8 cellular contexts compared by ENCODE assay signal in genomic region chr5:75510836-75511434, GRCh38. TPM values are rescaled to one million over a fixed set of nuclear protein-coding genes. Genes with fewer than 3 reads are reported as not detected.
A peak's percentile ranks its signal among the peaks of the same experiment; 100 is the strongest.
DNase-seq lines count a peak whose midpoint lies in the region; ATAC-seq and TF ChIP-seq lines count a peak whose summit lies in the region.

No MANE protein-coding gene starts in this region.

- H3K9me3 Mint-ChIP-seq in activated B cell treated with CpG ODN at 0.5 μM for 24 hours: no peaks in the 10 kb centered on the region

- ATAC-seq in GM21360 (IDR thresholded peaks at IDR 0.05; ENCODE audit: unreplicated experiment): peak; percentile 27
- ATAC-seq in activated B cell treated with CpG ODN at 0.5 μM for 24 hours (ENCODE audit: low read depth): peak; percentile 23
- peak; percentile 31 for ATAC-seq in lung (ENCODE audit: insufficient read depth, low FRiP score)

- TF ChIP-seq CTCF in C4-2B (conservative IDR thresholded peaks at IDR 0.05): no peak
- TF ChIP-seq CTCF in activated B cell treated with CpG ODN at 0.5 μM for 24 hours (IDR thresholded peaks at IDR 0.05): no peak
- TF ChIP-seq CTCF in lung (IDR thresholded peaks at IDR 0.05; ENCODE audit: control extremely low read depth, extremely low read depth): no peak

- intact Hi-C loops in activated B cell treated with CpG ODN at 0.5 μM for 24 hours (cut with micrococcal nuclease): loop anchor here (1.0 to 5.0 kb wide), 11 partner anchors 13 to 1946 kb away; partner anchors contain the start of genes ANKRA2, ANKRD31, HEXB and HMGCR

- H3K27ac ChIP-seq in C4-2B: peak overlapping the region; percentile 90
- peak overlapping the region; percentile 91 to 94 for H3K27ac ChIP-seq in lung (ENCODE audit: low read depth in 1 of 2, low read length in 1 of 2)

- peaks cover 5 to 8% of the 10 kb centered on the region in 2 donors for H3K4me1 ChIP-seq in lung (ENCODE audit: control insufficient read depth in 2 of 2, insufficient read depth in 2 of 2, low read length in 2 of 2)

- no peaks in the 10 kb centered on the region for H3K36me3 ChIP-seq in lung (ENCODE audit: control insufficient read depth in 2 of 2, insufficient read depth in 2 of 2, low read length in 2 of 2)

- peaks cover 64% of the 10 kb centered on the region for H3K4me1 Mint-ChIP-seq in activated B cell treated with CpG ODN at 0.5 μM for 24 hours

- WGBS in lung, 2 donors: 0 to 1% methylated on average over 50 to 54 of the region's 54 CpGs

- peaks cover 13% of the 10 kb centered on the region for H3K36me3 Mint-ChIP-seq in activated B cell treated with CpG ODN at 0.5 μM for 24 hours (ENCODE audit: low read depth)

- POLR2A ChIA-PET in activated B cell treated with CpG ODN at 0.5 μM for 24 hours (lab: Charles Lee): interaction anchor here (0.7 to 3.3 kb wide), 10 partner anchors 14 to 274 kb away, joined by 3 to 19 read pairs (median 6); partner anchors contain the start of genes ANKRD31, HMGCR and POC5

- peak overlapping the region; percentile 95 for H3K4me3 Mint-ChIP-seq in activated B cell treated with CpG ODN at 0.5 μM for 24 hours

- DNase-seq in HK-2 (ENCODE audit: unreplicated experiment) (peak; percentile 30), activated B cell treated with CpG ODN at 0.5 μM for 24 hours (peak; percentile 26), ecto neural progenitor cell (ENCODE audit: low spot score) (peak; percentile 75), lung (ENCODE audit: low spot score) (peak; percentile 59), NCI-H1436 treated with DMSO at 0.1 percent for 48 hours (lab: John Stamatoyannopoulos, UW) (no peak)
- DNase-seq in stimulated activated CD8-positive, alpha-beta memory T cell treated with anti-CD3 and anti-CD28 coated beads, Interleukin-15, amount 100 ng/mL, for 1 hour (ENCODE audit: low read depth): peak; percentile 5

- no peaks in the 10 kb centered on the region for H3K9me3 ChIP-seq in lung (ENCODE audit: control insufficient read depth in 2 of 2, insufficient read depth in 1 of 2, low read length in 1 of 2)

- H3K4me3 ChIP-seq in lung: peak overlapping the region; percentile 93

- H3K27me3 Mint-ChIP-seq in activated B cell treated with CpG ODN at 0.5 μM for 24 hours: no peaks in the 10 kb centered on the region

- CTCF ChIA-PET in activated B cell treated with CpG ODN at 0.5 μM for 24 hours (lab: Charles Lee): interaction anchor here (1.2 to 1.3 kb wide), 2 partner anchors 170 to 274 kb away, joined by 3 to 4 read pairs; partner anchors contain the start of gene ANKRD31

- peak overlapping the region; percentile 95 for H3K27ac Mint-ChIP-seq in activated B cell treated with CpG ODN at 0.5 μM for 24 hours

- H3K27me3 ChIP-seq in lung (ENCODE audit: control insufficient read depth, insufficient read depth): no peaks in the 10 kb centered on the region

RNA-seq across cellular contexts. Expression of gene CERT1, which starts 0.5 kb away (rescaled TPM):
- total RNA-seq in activated B cell treated with CpG ODN at 0.5 μM for 24 hours (39.1 and 49.5 TPM in 2 replicates), lung (10 to 100 TPM; 59.7 to 86.2 TPM)
- 10 to 100 TPM; 16.1 to 32.4 TPM for polyA plus RNA-seq in lung

RNA-seq across cellular contexts. Expression of gene POLK, which starts 0.8 kb away (rescaled TPM):
- total RNA-seq in activated B cell treated with CpG ODN at 0.5 μM for 24 hours (29.0 and 34.0 TPM in 2 replicates), lung (10 to 100 TPM; 26.9 to 68.6 TPM)
- polyA plus RNA-seq in lung: 10 to 100 TPM in 1 of 2 donors, 1 to 10 TPM in 1; 6.6 to 10.1 TPM
